1 cellular context compared by ENCODE assay signal in the genomic region with DNA sequence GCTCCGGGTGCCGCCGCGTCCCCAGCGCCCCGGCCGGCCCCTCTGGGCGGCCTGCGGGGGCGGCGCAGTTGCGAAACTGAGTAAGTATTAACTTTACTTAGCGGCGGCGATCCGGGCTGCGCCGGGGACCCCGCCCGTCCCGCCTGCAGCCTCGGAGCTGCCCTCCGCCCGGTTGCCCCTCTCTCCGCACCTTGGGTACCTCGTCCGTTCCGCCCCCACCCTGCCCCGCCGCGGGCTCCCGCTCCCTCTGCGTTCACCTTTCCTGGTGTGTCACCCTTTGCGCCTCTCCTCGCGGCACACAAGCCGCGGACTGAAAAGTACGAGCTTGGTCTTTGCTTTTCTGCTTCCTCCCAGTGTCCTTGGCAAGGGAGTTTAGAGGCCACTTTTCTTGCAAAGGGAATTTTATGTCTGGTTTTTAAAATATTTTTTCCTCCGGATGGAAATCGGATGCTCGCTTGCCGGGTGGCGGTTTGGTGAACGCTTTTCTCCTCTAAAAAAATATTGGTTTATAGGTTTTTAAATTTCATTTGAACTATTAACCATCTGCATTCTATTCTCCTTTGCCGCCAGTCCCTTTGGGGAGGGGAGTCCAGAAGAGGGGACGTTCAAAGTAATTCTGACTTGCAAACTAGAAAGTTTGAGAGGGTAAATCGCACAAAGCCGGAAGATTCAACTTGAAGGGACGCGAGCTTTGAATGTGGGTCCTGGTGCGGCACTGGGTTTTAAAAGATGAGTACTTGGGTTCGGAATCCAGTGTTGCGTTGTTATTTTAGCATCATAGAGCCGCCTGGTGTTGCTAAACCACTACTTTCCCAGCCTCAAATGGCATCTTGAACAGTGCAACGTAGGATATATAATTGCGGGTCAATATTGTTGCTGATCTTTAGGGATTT.
TF ChIP-seq lines count a peak whose summit lies in the region.

No MANE protein-coding gene starts in this region.

TF ChIP-seq in SK-N-SH, 30 proteins besides CTCF, POLR2A, EP300 and RAD21 (continued from another document):
- TF ChIP-seq, protein P1, sequence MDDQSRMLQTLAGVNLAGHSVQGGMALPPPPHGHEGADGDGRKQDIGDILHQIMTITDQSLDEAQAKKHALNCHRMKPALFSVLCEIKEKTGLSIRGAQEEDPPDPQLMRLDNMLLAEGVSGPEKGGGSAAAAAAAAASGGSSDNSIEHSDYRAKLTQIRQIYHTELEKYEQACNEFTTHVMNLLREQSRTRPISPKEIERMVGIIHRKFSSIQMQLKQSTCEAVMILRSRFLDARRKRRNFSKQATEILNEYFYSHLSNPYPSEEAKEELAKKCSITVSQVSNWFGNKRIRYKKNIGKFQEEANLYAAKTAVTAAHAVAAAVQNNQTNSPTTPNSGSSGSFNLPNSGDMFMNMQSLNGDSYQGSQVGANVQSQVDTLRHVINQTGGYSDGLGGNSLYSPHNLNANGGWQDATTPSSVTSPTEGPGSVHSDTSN (IDR thresholded peaks at IDR 0.05) = no peak
- TF ChIP-seq YY1 (IDR thresholded peaks at IDR 0.05; ENCODE audit: low read depth) (no peak), SMC3 (IDR thresholded peaks at IDR 0.05; ENCODE audit: low read depth, low read length) (peak; percentile 38), CHD2 (IDR thresholded peaks at IDR 0.05; ENCODE audit: low read length, partially characterized antibody) (no peak), RXRA (IDR thresholded peaks at IDR 0.05; ENCODE audit: borderline replicate concordance, low read depth) (no peak)
- TF ChIP-seq, protein P2, sequence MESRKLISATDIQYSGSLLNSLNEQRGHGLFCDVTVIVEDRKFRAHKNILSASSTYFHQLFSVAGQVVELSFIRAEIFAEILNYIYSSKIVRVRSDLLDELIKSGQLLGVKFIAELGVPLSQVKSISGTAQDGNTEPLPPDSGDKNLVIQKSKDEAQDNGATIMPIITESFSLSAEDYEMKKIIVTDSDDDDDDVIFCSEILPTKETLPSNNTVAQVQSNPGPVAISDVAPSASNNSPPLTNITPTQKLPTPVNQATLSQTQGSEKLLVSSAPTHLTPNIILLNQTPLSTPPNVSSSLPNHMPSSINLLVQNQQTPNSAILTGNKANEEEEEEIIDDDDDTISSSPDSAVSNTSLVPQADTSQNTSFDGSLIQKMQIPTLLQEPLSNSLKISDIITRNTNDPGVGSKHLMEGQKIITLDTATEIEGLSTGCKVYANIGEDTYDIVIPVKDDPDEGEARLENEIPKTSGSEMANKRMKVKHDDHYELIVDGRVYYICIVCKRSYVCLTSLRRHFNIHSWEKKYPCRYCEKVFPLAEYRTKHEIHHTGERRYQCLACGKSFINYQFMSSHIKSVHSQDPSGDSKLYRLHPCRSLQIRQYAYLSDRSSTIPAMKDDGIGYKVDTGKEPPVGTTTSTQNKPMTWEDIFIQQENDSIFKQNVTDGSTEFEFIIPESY (IDR thresholded peaks at IDR 0.05; ENCODE audit: borderline replicate concordance, low read depth) = no peak
